Comparison of ENCODE assay signal across 21 cellular contexts in the genomic region with DNA sequence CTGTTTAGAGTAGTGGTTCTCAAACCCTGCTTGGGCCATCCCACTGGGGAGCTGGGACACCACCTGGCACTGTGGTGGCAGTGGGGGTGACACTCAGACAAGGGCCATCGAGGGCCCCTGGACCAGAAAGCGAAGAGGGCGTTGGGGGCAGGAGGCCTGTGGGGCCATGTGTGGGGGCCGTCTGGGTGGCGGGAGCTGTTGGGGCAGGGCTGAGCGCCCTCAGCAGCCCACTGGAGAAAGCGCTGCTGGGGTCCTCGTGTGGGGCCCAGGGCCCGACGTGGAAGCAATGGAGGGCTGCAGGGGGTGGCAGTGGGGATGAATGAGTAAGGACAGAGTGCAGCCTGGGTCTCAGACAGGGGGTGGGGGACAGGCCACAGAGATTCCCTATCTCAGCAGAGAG. TPM values are rescaled to one million over a fixed set of nuclear protein-coding genes. Genes with fewer than 3 reads are reported as not detected.
DNase-seq lines count a peak whose midpoint lies in the region; ATAC-seq and TF ChIP-seq lines count a peak whose summit lies in the region.
"Had no signal": no experiment of that assay in that cellular context is flagged by ENCODE, and none has a peak within 500 bp of the region (broad histone marks: within the 10 kb centered on the region; RNA-seq: fewer than 3 reads in every experiment).

No MANE protein-coding gene starts in this region.

- no peak for TF ChIP-seq CTCF in OCI-LY1 (IDR thresholded peaks at IDR 0.05; ENCODE audit: low read length)

- peaks cover 11% of the 10 kb centered on the region for H3K4me1 ChIP-seq in OCI-LY1 (ENCODE audit: insufficient read depth, low read length, severe bottlenecking)
- H3K4me1 ChIP-seq: BE2C, HAP-1 had no signal

- H3K9ac ChIP-seq in OCI-LY1 (ENCODE audit: low read length), result no peak overlapping the region; the same call in 1 of the 2 replicates

- H3K27me3 ChIP-seq in OCI-LY1 (ENCODE audit: insufficient read depth, low read length), result peaks cover 4% of the 10 kb centered on the region; the same call in 1 of the 2 replicates
- H3K27me3 ChIP-seq: BE2C had no signal

- H3K27ac Mint-ChIP-seq in activated naive CD4-positive, alpha-beta T cell treated with anti-CD3 and anti-CD28 coated beads, Interleukin-2, amount 10 ng/mL, durations not matched to agents 7 days and 5 days, result peak overlapping the region; percentile 62
- H3K27ac Mint-ChIP-seq in memory B cell, result peak overlapping the region; percentile 22
- H3K27ac Mint-ChIP-seq in stimulated activated naive B cell treated with anti-CD40 and anti-IgM and Interleukin-4, amounts not matched to agents 10 μg/mL and 1 μg/mL and 100 μg/mL, for 72 hours, result peak overlapping the region; percentile 39
- H3K27ac Mint-ChIP-seq: IgD-negative memory B cell had no signal

- no peaks in the 10 kb centered on the region for H4K20me1 ChIP-seq in OCI-LY1 (ENCODE audit: insufficient read depth, low read length)

- peak overlapping the region; percentile 27; the same call in 1 of the 2 replicates for H3K4me2 ChIP-seq in OCI-LY1 (ENCODE audit: low read length)

- no peak overlapping the region for H3K27ac ChIP-seq in OCI-LY1 (ENCODE audit: low read depth, low read length, poor library complexity, severe bottlenecking)

- no peak for DNase-seq in activated naive CD4-positive, alpha-beta T cell treated with anti-CD3 and anti-CD28 coated beads, Interleukin-2, amount 10 ng/mL, durations not matched to agents 7 days and 5 days
- no peak for DNase-seq in activated naive CD4-positive, alpha-beta T cell treated with Interleukin-2 at 50 U/mL for 16 hours
- no peak for DNase-seq in memory B cell (ENCODE audit: low spot score in 2 of 2)
- DNase-seq in stimulated activated naive B cell treated with anti-CD40 and anti-IgM and Interleukin-4, amounts not matched to agents 10 μg/mL and 1 μg/mL and 100 μg/mL, for 72 hours, result no peak
- DNase-seq in posterior vena cava (ENCODE audit: low spot score), result no peak
- DNase-seq in cerebellar nuclear complex (lab: John Stamatoyannopoulos, UW), result no peak
- DNase-seq: BE2C; CD4-positive, alpha-beta memory T cell; DMS153; GDM1; Karpas-422; NCI-H1436 treated with DMSO at 0.1 percent for 48 hours; NCI-H2029; NCI-H345; NCI-H524 treated with DMSO at 0.1 percent for 48 hours; PC-3; RPMI8226 had no signal

- no peak for ATAC-seq in memory B cell (ENCODE audit: low read depth)
- ATAC-seq in stimulated activated naive B cell treated with anti-CD40 and anti-IgM and Interleukin-4, amounts not matched to agents 10 μg/mL and 1 μg/mL and 100 μg/mL, for 72 hours (replicated peaks), result no peak
- no peak for ATAC-seq in HG02885 (IDR thresholded peaks at IDR 0.05; ENCODE audit: poor library complexity, unreplicated experiment)
- ATAC-seq: PC-3 had no signal

- no peaks in the 10 kb centered on the region for H3K79me2 ChIP-seq in OCI-LY1 (ENCODE audit: insufficient read depth, low read length)

- H3K36me3 ChIP-seq in OCI-LY1 (ENCODE audit: insufficient read depth, low read length), result no peaks in the 10 kb centered on the region

- H3F3A ChIP-seq in OCI-LY1 (ENCODE audit: insufficient read depth, low read length), result no peaks in the 10 kb centered on the region

- H3K4me3 Mint-ChIP-seq in activated naive CD4-positive, alpha-beta T cell treated with anti-CD3 and anti-CD28 coated beads, Interleukin-2, amount 10 ng/mL, durations not matched to agents 7 days and 5 days, result no peak overlapping the region
- no peak overlapping the region for H3K4me3 Mint-ChIP-seq in memory B cell
- H3K4me3 Mint-ChIP-seq in stimulated activated naive B cell treated with anti-CD40 and anti-IgM and Interleukin-4, amounts not matched to agents 10 μg/mL and 1 μg/mL and 100 μg/mL, for 72 hours, result no peak overlapping the region
- H3K4me3 Mint-ChIP-seq: CD4-positive, alpha-beta memory T cell had no signal

- H3K9me3 ChIP-seq in OCI-LY1 (ENCODE audit: low read length), result no peaks in the 10 kb centered on the region
- H3K9me3 ChIP-seq: BE2C, HAP-1 had no signal

- H3K4me1 Mint-ChIP-seq in activated naive CD4-positive, alpha-beta T cell treated with anti-CD3 and anti-CD28 coated beads, Interleukin-2, amount 10 ng/mL, durations not matched to agents 7 days and 5 days, result no peaks in the 10 kb centered on the region
- peaks cover 6% of the 10 kb centered on the region for H3K4me1 Mint-ChIP-seq in memory B cell
- H3K4me1 Mint-ChIP-seq in stimulated activated naive B cell treated with anti-CD40 and anti-IgM and Interleukin-4, amounts not matched to agents 10 μg/mL and 1 μg/mL and 100 μg/mL, for 72 hours, result peaks cover 3 to 5% of the 10 kb centered on the region in 2 donors

- no peak overlapping the region for H3K4me3 ChIP-seq in OCI-LY1 (ENCODE audit: low read depth, low read length, poor library complexity, severe bottlenecking)
- H3K4me3 ChIP-seq: HAP-1 had no signal

- no peaks in the 10 kb centered on the region for H3K9me3 Mint-ChIP-seq in activated naive CD4-positive, alpha-beta T cell treated with anti-CD3 and anti-CD28 coated beads, Interleukin-2, amount 10 ng/mL, durations not matched to agents 7 days and 5 days
- H3K9me3 Mint-ChIP-seq in memory B cell, result no peaks in the 10 kb centered on the region
- no peaks in the 10 kb centered on the region for H3K9me3 Mint-ChIP-seq in stimulated activated naive B cell treated with anti-CD40 and anti-IgM and Interleukin-4, amounts not matched to agents 10 μg/mL and 1 μg/mL and 100 μg/mL, for 72 hours
- H3K9me3 Mint-ChIP-seq: CD4-positive, alpha-beta memory T cell; IgD-negative memory B cell had no signal

- H3K27me3 Mint-ChIP-seq in activated naive CD4-positive, alpha-beta T cell treated with anti-CD3 and anti-CD28 coated beads, Interleukin-2, amount 10 ng/mL, durations not matched to agents 7 days and 5 days, result no peaks in the 10 kb centered on the region
- H3K27me3 Mint-ChIP-seq in memory B cell, result no peaks in the 10 kb centered on the region
- H3K27me3 Mint-ChIP-seq in stimulated activated naive B cell treated with anti-CD40 and anti-IgM and Interleukin-4, amounts not matched to agents 10 μg/mL and 1 μg/mL and 100 μg/mL, for 72 hours, result no peaks in the 10 kb centered on the region
- H3K27me3 Mint-ChIP-seq: CD4-positive, alpha-beta memory T cell; IgD-negative memory B cell had no signal

- no peaks in the 10 kb centered on the region for H3K9me2 ChIP-seq in OCI-LY1 (ENCODE audit: low read depth, low read length)

- peak overlapping the region; percentile 62; the same call in 1 of the 2 replicates for H2AFZ ChIP-seq in OCI-LY1 (ENCODE audit: low read length)

- CTCF ChIA-PET in activated naive CD4-positive, alpha-beta T cell treated with anti-CD3 and anti-CD28 coated beads, Interleukin-2, amount 10 ng/mL, durations not matched to agents 7 days and 5 days (lab: Charles Lee), result no interaction called here

- intact Hi-C loops in posterior vena cava (cut with DNase I), result no loop called here

- H3K36me3 Mint-ChIP-seq in activated naive CD4-positive, alpha-beta T cell treated with anti-CD3 and anti-CD28 coated beads, Interleukin-2, amount 10 ng/mL, durations not matched to agents 7 days and 5 days, result peaks cover 22% of the 10 kb centered on the region
- H3K36me3 Mint-ChIP-seq in memory B cell, result peaks cover 5% of the 10 kb centered on the region
- H3K36me3 Mint-ChIP-seq in stimulated activated naive B cell treated with anti-CD40 and anti-IgM and Interleukin-4, amounts not matched to agents 10 μg/mL and 1 μg/mL and 100 μg/mL, for 72 hours, result peaks cover 10 to 32% of the 10 kb centered on the region in 2 donors
- H3K36me3 Mint-ChIP-seq: IgD-negative memory B cell had no signal

RNA-seq across cellular contexts. Expression of gene ADSS1, which starts 5.9 kb away (rescaled TPM):
- total RNA-seq in posterior vena cava, result 10 to 100 TPM in 1 of 2 donors, 1 to 10 TPM in 1; 8.2 to 10.2 TPM

RNA-seq across cellular contexts. Expression of gene INF2, which starts 28.7 kb away (rescaled TPM):
- 10 to 100 TPM; 70.5 to 78.7 TPM for total RNA-seq in posterior vena cava

RNA-seq across cellular contexts. Expression of gene SIVA1, which starts 34.8 kb away (rescaled TPM):
- total RNA-seq in posterior vena cava, result 10 to 100 TPM; 58.3 to 66.1 TPM
